In genomic region chr14:54730156-54730961, GRCh38 we compare ENCODE assay signal across 1 cellular context.
TF ChIP-seq lines count a peak whose summit lies in the region.

No MANE protein-coding gene starts in this region.

TF ChIP-seq in A549, 52 proteins besides CTCF, POLR2A, EP300 and RAD21 (continued from another document):
- TF ChIP-seq MYC (IDR thresholded peaks at IDR 0.05; ENCODE audit: borderline replicate concordance, low read length): no peak
- no peak for TF ChIP-seq HEYL (CRISPR knock-in tag; IDR thresholded peaks at IDR 0.05)
- no peak for TF ChIP-seq HES2 (IDR thresholded peaks at IDR 0.05)
- TF ChIP-seq JUN (IDR thresholded peaks at IDR 0.05): no peak
- no peak for TF ChIP-seq FOSL2 (IDR thresholded peaks at IDR 0.05)
- no peak for TF ChIP-seq FOSL2 (CRISPR knock-in tag; IDR thresholded peaks at IDR 0.05)
